Comparison of ENCODE assay signal across 6 cellular contexts in genomic region chr3:184320099-184320445, GRCh38.
A peak's percentile ranks its signal among the peaks of the same experiment; 100 is the strongest.
DNase-seq lines count a peak whose midpoint lies in the region; ATAC-seq and TF ChIP-seq lines count a peak whose summit lies in the region.

No MANE protein-coding gene starts in this region.

- H3K4me1 ChIP-seq in BLaER1 treated with 17β-estradiol and CSF1 and Interleukin-3, amounts not matched to agents 10 nM and 100 nM = peaks cover 35 to 64% (median 46%) of the 10 kb centered on the region in 10 experiments

- ATAC-seq in GM18505 (IDR thresholded peaks at IDR 0.05; ENCODE audit: unreplicated experiment) (no peak), HG03095 (IDR thresholded peaks at IDR 0.05; ENCODE audit: unreplicated experiment) (no peak)

- H3K36me3 ChIP-seq in BLaER1 treated with 17β-estradiol and CSF1 and Interleukin-3, amounts not matched to agents 10 nM and 100 nM = peaks cover 78 to 93% (median 92%) of the 10 kb centered on the region in 11 experiments

- peak overlapping the region in 6 of 11 experiments; percentile 44 to 98 (median 89); a peak in 10 of 22 replicates for H3K4me2 ChIP-seq in BLaER1 treated with 17β-estradiol and CSF1 and Interleukin-3, amounts not matched to agents 10 nM and 100 nM

- H4K20me1 ChIP-seq in BLaER1 treated with 17β-estradiol and CSF1 and Interleukin-3, amounts not matched to agents 10 nM and 100 nM = peaks cover 91 to 100% (median 99%) of the 10 kb centered on the region in 11 experiments

- in situ Hi-C loops in astrocyte of the spinal cord (cut with HindIII; ENCODE audit: low sequenced_read_pairs) = no loop called here

- no peak for TF ChIP-seq CTCF in astrocyte of the spinal cord (IDR thresholded peaks at IDR 0.05; ENCODE audit: low read depth, low read length)

- TF ChIP-seq POLR2A in GM18505 (IDR thresholded peaks at IDR 0.05; ENCODE audit: borderline replicate concordance, extremely low read depth, insufficient read depth, insufficient read length) = no peak

- no peaks in the 10 kb centered on the region for H3K27me3 ChIP-seq in BLaER1 treated with 17β-estradiol and CSF1 and Interleukin-3, amounts not matched to agents 10 nM and 100 nM

- H3K4me3 ChIP-seq in BLaER1 treated with 17β-estradiol and CSF1 and Interleukin-3, amounts not matched to agents 10 nM and 100 nM = peak overlapping the region in 1 of 10 experiments; percentile 28; a peak in 2 of 20 replicates
- H3K4me3 ChIP-seq in astrocyte of the spinal cord (ENCODE audit: low read depth, low read length) = no peak overlapping the region

- peak overlapping the region in 7 of 11 experiments; percentile 36 to 70 (median 61); a peak in 11 of 22 replicates for H3K27ac ChIP-seq in BLaER1 treated with 17β-estradiol and CSF1 and Interleukin-3, amounts not matched to agents 10 nM and 100 nM

- H3K9ac ChIP-seq in BLaER1 treated with 17β-estradiol and CSF1 and Interleukin-3, amounts not matched to agents 10 nM and 100 nM = peak overlapping the region in 6 of 11 experiments; percentile 24 to 56 (median 47); a peak in 7 of 22 replicates

- H3K9me3 ChIP-seq in BLaER1 treated with 17β-estradiol and CSF1 and Interleukin-3, amounts not matched to agents 10 nM and 100 nM (replicated peaks in 1 of 11) = no peaks in the 10 kb centered on the region

- DNase-seq in NCI-H2171 (lab: John Stamatoyannopoulos, UW) (peak; percentile 38), astrocyte of the spinal cord (ENCODE audit: low read depth, low spot score) (peak; percentile 97), midbrain (lab: John Stamatoyannopoulos, UW) (peak; percentile 93)

Comparison
In these comparisons a context has a peak if more than half of its experiments do, and no peak if none do; other contexts are left out.
1. DNase-seq: peak in every context shown above with its lines; median percentile 97 in astrocyte of the spinal cord; 93 in midbrain; 38 in NCI-H2171.